Comparison of ENCODE assay signal across 27 cellular contexts in the genomic region with DNA sequence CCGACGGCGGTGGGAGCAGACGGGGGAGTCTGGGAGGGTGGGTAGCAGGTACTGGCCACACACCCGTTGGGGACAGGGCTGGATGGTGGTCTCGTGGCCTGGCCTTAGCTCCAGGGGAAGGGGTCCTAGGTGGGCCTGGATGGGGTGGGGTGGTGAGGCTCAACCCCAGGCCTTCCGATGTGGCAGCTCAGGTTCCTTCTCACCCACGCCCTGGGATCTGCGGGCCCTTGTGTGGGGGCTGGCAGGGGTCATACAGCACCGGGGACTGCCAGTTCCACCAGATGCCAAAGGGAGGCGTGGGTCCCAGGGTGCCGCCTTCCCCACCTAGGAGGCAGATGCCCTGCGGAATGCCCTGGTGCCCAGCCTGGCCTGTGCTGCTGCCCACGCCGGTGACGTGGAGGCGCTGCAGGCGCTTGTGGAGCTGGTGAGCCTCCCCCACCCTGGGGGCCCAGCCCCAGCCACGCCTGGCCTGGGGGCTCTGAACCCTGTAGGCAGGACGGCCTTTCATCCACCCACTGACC. TPM values are rescaled to one million over a fixed set of nuclear protein-coding genes. Genes with fewer than 3 reads are reported as not detected.
DNase-seq lines count a peak whose midpoint lies in the region; ATAC-seq and TF ChIP-seq lines count a peak whose summit lies in the region.
"Had no signal": no experiment of that assay in that cellular context is flagged by ENCODE, and none has a peak within 500 bp of the region (broad histone marks: within the 10 kb centered on the region; RNA-seq: fewer than 3 reads in every experiment).

No MANE protein-coding gene starts in this region.

- no peak for ATAC-seq in natural killer cell treated with Interleukin-12 subunit alpha and Interleukin-12 subunit beta and Interleukin-15 and Interleukin-18, amount 100 ng/mL, for 72 hours
- ATAC-seq in natural killer cell (no peak), HG02610 (IDR thresholded peaks at IDR 0.05; ENCODE audit: unreplicated experiment) (no peak), HG02884 (IDR thresholded peaks at IDR 0.05; ENCODE audit: unreplicated experiment) (no peak)
- ATAC-seq: activated CD8-positive, alpha-beta memory T cell treated with anti-CD3 and anti-CD28 coated beads, Interleukin-2, amount 10 ng/mL, durations not matched to agents 7 days and 5 days; activated naive CD4-positive, alpha-beta T cell treated with anti-CD3 and anti-CD28 coated beads, Interleukin-2, amount 50 U/mL, for 72 hours; activated T-cell treated with anti-CD3 and anti-CD28 coated beads, Interleukin-2, amount 50 U/mL, for 72 hours; foreskin keratinocyte; lower lobe of right lung had no signal

- no peaks in the 10 kb centered on the region for H3K9me3 ChIP-seq in osteoblast (ENCODE audit: low read depth, low read length)
- H3K9me3 ChIP-seq: BLaER1, Caco-2, lower lobe of right lung, prostate gland had no signal

- H3K27ac Mint-ChIP-seq in natural killer cell treated with Interleukin-12 subunit alpha and Interleukin-12 subunit beta and Interleukin-15 and Interleukin-18, amount 100 ng/mL, for 72 hours: no peak overlapping the region
- no peak overlapping the region for H3K27ac Mint-ChIP-seq in natural killer cell
- H3K27ac Mint-ChIP-seq: activated CD8-positive, alpha-beta memory T cell treated with anti-CD3 and anti-CD28 coated beads, Interleukin-2, amount 10 ng/mL, durations not matched to agents 7 days and 5 days; activated naive CD4-positive, alpha-beta T cell treated with anti-CD3 and anti-CD28 coated beads, Interleukin-2, amount 50 U/mL, for 72 hours; activated T-cell treated with anti-CD3 and anti-CD28 coated beads, Interleukin-2, amount 50 U/mL, for 72 hours; IgD-negative memory B cell; neural progenitor cell; T-helper 1 cell treated with Interleukin-12 subunit alpha and Interleukin-12 subunit beta and Interleukin-4 antibody, amounts not matched to agents 30 μg/mL and 1 μg/mL, for 36 hours had no signal

- no peak overlapping the region for H3K4me3 Mint-ChIP-seq in natural killer cell treated with Interleukin-12 subunit alpha and Interleukin-12 subunit beta and Interleukin-15 and Interleukin-18, amount 100 ng/mL, for 72 hours
- H3K4me3 Mint-ChIP-seq in natural killer cell: no peak overlapping the region
- H3K4me3 Mint-ChIP-seq: activated CD8-positive, alpha-beta memory T cell treated with anti-CD3 and anti-CD28 coated beads, Interleukin-2, amount 10 ng/mL, durations not matched to agents 7 days and 5 days; activated T-cell treated with anti-CD3 and anti-CD28 coated beads, Interleukin-2, amount 50 U/mL, for 72 hours; IgD-negative memory B cell; neural progenitor cell; T-helper 1 cell treated with Interleukin-12 subunit alpha and Interleukin-12 subunit beta and Interleukin-4 antibody, amounts not matched to agents 30 μg/mL and 1 μg/mL, for 36 hours had no signal

- no peak overlapping the region for H3K23ac ChIP-seq in mesendoderm (ENCODE audit: low read length)

- no peaks in the 10 kb centered on the region for H3K79me2 ChIP-seq in osteoblast (ENCODE audit: insufficient read depth, low read length)
- no peaks in the 10 kb centered on the region for H3K79me2 ChIP-seq in mesendoderm (ENCODE audit: control insufficient read depth, insufficient read depth, low read length)
- H3K79me2 ChIP-seq: hepatocyte had no signal

- H4K8ac ChIP-seq in mesendoderm (ENCODE audit: low read depth, low read length): no peak overlapping the region

- no peak overlapping the region for H3K56ac ChIP-seq in mesendoderm (ENCODE audit: low read length)

- H3K9me3 Mint-ChIP-seq in natural killer cell treated with Interleukin-12 subunit alpha and Interleukin-12 subunit beta and Interleukin-15 and Interleukin-18, amount 100 ng/mL, for 72 hours: no peaks in the 10 kb centered on the region
- no peaks in the 10 kb centered on the region for H3K9me3 Mint-ChIP-seq in natural killer cell
- H3K9me3 Mint-ChIP-seq: activated naive CD4-positive, alpha-beta T cell treated with anti-CD3 and anti-CD28 coated beads, Interleukin-2, amount 50 U/mL, for 72 hours; activated T-cell treated with anti-CD3 and anti-CD28 coated beads, Interleukin-2, amount 50 U/mL, for 72 hours; IgD-negative memory B cell; neural progenitor cell; T-helper 1 cell treated with Interleukin-12 subunit alpha and Interleukin-12 subunit beta and Interleukin-4 antibody, amounts not matched to agents 30 μg/mL and 1 μg/mL, for 36 hours had no signal

- H2AK5ac ChIP-seq in mesendoderm (ENCODE audit: low read length): no peak overlapping the region

- H2BK15ac ChIP-seq in mesendoderm (replicated peaks; ENCODE audit: low read depth): no peak overlapping the region

- H2BK120ac ChIP-seq in mesendoderm (ENCODE audit: low read depth, low read length): no peak overlapping the region

- no peaks in the 10 kb centered on the region for H3K79me1 ChIP-seq in mesendoderm (ENCODE audit: low read length)

- no peak overlapping the region for H2AFZ ChIP-seq in osteoblast (ENCODE audit: low read length)
- H2AFZ ChIP-seq: GM23248, hepatocyte, neural progenitor cell had no signal

- H3K36me3 ChIP-seq in osteoblast (ENCODE audit: insufficient read depth, low read length): no peaks in the 10 kb centered on the region
- H3K36me3 ChIP-seq in mesendoderm (ENCODE audit: control insufficient read depth, insufficient read depth, low read length): no peaks in the 10 kb centered on the region
- H3K36me3 ChIP-seq: BLaER1, lower lobe of right lung, neural progenitor cell, prostate gland had no signal

- H3K4me1 Mint-ChIP-seq in natural killer cell treated with Interleukin-12 subunit alpha and Interleukin-12 subunit beta and Interleukin-15 and Interleukin-18, amount 100 ng/mL, for 72 hours (ENCODE audit: low read depth in 2 of 2): no peaks in the 10 kb centered on the region
- no peaks in the 10 kb centered on the region for H3K4me1 Mint-ChIP-seq in natural killer cell
- H3K4me1 Mint-ChIP-seq: activated CD8-positive, alpha-beta memory T cell treated with anti-CD3 and anti-CD28 coated beads, Interleukin-2, amount 10 ng/mL, durations not matched to agents 7 days and 5 days; IgD-negative memory B cell had no signal

- DNase-seq in natural killer cell treated with Interleukin-12 subunit alpha and Interleukin-12 subunit beta and Interleukin-15 and Interleukin-18, amount 100 ng/mL, for 72 hours (ENCODE audit: low spot score): peak; percentile 52
- no peak for DNase-seq in natural killer cell
- peak; percentile 62 for DNase-seq in cardiac septum (ENCODE audit: low spot score)
- DNase-seq in osteoblast (ENCODE audit: insufficient read length, low spot score, missing footprints): peak; percentile 65
- no peak for DNase-seq in mesendoderm
- DNase-seq: activated CD4-positive, alpha-beta T cell treated with anti-CD3 and anti-CD28 coated beads, Interleukin-2, amount 50 U/mL, for 1 hour; activated CD8-positive, alpha-beta memory T cell treated with anti-CD3 and anti-CD28 coated beads, Interleukin-2, amount 10 ng/mL, durations not matched to agents 7 days and 5 days; activated T-cell treated with anti-CD3 and anti-CD28 coated beads, Interleukin-2, amount 50 U/mL, for 72 hours; cerebellar nuclear complex; DMS79 treated with DMSO at 0.1 percent for 48 hours; erythroblast; foreskin keratinocyte; GM23248; lower lobe of right lung; NCI-H1105; NCI-H2029 had no signal

- H3K27me3 ChIP-seq in osteoblast (ENCODE audit: insufficient read depth, low read length) (no peaks in the 10 kb centered on the region), mesendoderm (ENCODE audit: insufficient read depth, low read length, poor library complexity) (no peaks in the 10 kb centered on the region)
- H3K27me3 ChIP-seq: BLaER1, foreskin keratinocyte, hepatocyte, neural progenitor cell had no signal

- no peaks in the 10 kb centered on the region for H4K20me1 ChIP-seq in osteoblast (ENCODE audit: insufficient read depth, low read length)
- H4K20me1 ChIP-seq: BLaER1 had no signal

- no peak for TF ChIP-seq CTCF in natural killer cell (IDR thresholded peaks at IDR 0.05)
- TF ChIP-seq CTCF in osteoblast (IDR thresholded peaks at IDR 0.05; ENCODE audit: extremely low read depth, low read depth, low read length): no peak

- no peak overlapping the region for H3K4me3 ChIP-seq in osteoblast (ENCODE audit: insufficient read depth, low read length)
- no peak overlapping the region for H3K4me3 ChIP-seq in mesendoderm (ENCODE audit: low read length)
- H3K4me3 ChIP-seq: BLaER1, GM23248, hepatocyte, lower lobe of right lung, neural progenitor cell, prostate gland had no signal

- H3K4me2 ChIP-seq in osteoblast (ENCODE audit: insufficient read depth, low read length) (no peak overlapping the region), mesendoderm (ENCODE audit: low read length) (no peak overlapping the region)
- H3K4me2 ChIP-seq: hepatocyte, neural progenitor cell had no signal

- H3K4me1 ChIP-seq in osteoblast (ENCODE audit: insufficient read depth, low read length) (no peaks in the 10 kb centered on the region), mesendoderm (ENCODE audit: control insufficient read depth, low read depth, low read length) (no peaks in the 10 kb centered on the region)
- H3K4me1 ChIP-seq: Caco-2, foreskin keratinocyte, prostate gland had no signal

- H3K27me3 Mint-ChIP-seq in natural killer cell treated with Interleukin-12 subunit alpha and Interleukin-12 subunit beta and Interleukin-15 and Interleukin-18, amount 100 ng/mL, for 72 hours: no peaks in the 10 kb centered on the region
- no peaks in the 10 kb centered on the region for H3K27me3 Mint-ChIP-seq in natural killer cell (ENCODE audit: low read depth in 2 of 2)
- H3K27me3 Mint-ChIP-seq: activated CD8-positive, alpha-beta memory T cell treated with anti-CD3 and anti-CD28 coated beads, Interleukin-2, amount 10 ng/mL, durations not matched to agents 7 days and 5 days had no signal

- WGBS in mesendoderm (ENCODE audit: extremely low coverage, insufficient coverage, low lambda C conversion rate): no CpG with 5 or more reads among the region's 20 CpGs

- no peak overlapping the region for H3K4ac ChIP-seq in mesendoderm (ENCODE audit: low read depth, low read length)

- H2BK5ac ChIP-seq in mesendoderm (ENCODE audit: low read length): no peak overlapping the region

- no peak overlapping the region for H3K27ac ChIP-seq in osteoblast (ENCODE audit: low read depth, low read length)
- H3K27ac ChIP-seq in mesendoderm (ENCODE audit: low read depth, low read length): no peak overlapping the region
- H3K27ac ChIP-seq: foreskin keratinocyte, GM23248, hepatocyte, lower lobe of right lung, neural progenitor cell, prostate gland had no signal

- H3K18ac ChIP-seq in mesendoderm (ENCODE audit: low read length): no peak overlapping the region

- no peaks in the 10 kb centered on the region for H3K36me3 Mint-ChIP-seq in natural killer cell treated with Interleukin-12 subunit alpha and Interleukin-12 subunit beta and Interleukin-15 and Interleukin-18, amount 100 ng/mL, for 72 hours
- no peaks in the 10 kb centered on the region for H3K36me3 Mint-ChIP-seq in natural killer cell
- H3K36me3 Mint-ChIP-seq: activated CD8-positive, alpha-beta memory T cell treated with anti-CD3 and anti-CD28 coated beads, Interleukin-2, amount 10 ng/mL, durations not matched to agents 7 days and 5 days; activated naive CD4-positive, alpha-beta T cell treated with anti-CD3 and anti-CD28 coated beads, Interleukin-2, amount 50 U/mL, for 72 hours; IgD-negative memory B cell; neural progenitor cell had no signal

- no peak overlapping the region for H3K9ac ChIP-seq in mesendoderm (ENCODE audit: low read length)
- H3K9ac ChIP-seq: BLaER1, GM23248, neural progenitor cell had no signal

- intact Hi-C loops in natural killer cell (cut with micrococcal nuclease): no loop called here
- intact Hi-C loops in cardiac septum (cut with DNase I): no loop called here

- no peak overlapping the region for H4K5ac ChIP-seq in mesendoderm (ENCODE audit: low read length)

RNA-seq across cellular contexts. Expression of gene ASPG, which starts 21.0 kb away (rescaled TPM):
- total RNA-seq in natural killer cell treated with Interleukin-12 subunit alpha and Interleukin-12 subunit beta and Interleukin-15 and Interleukin-18, amount 100 ng/mL, for 72 hours: not detected
- total RNA-seq in natural killer cell (not detected), cardiac septum (4.4 TPM), osteoblast (under 0.01 TPM in 1 of 2 replicates, not detected in the other)
- 0.01 TPM for polyA plus RNA-seq in mesendoderm (2013, experiment 1 of 2)
- 0.08 TPM for polyA plus RNA-seq in mesendoderm (2013, experiment 2 of 2)
- total RNA-seq: activated CD8-positive, alpha-beta memory T cell treated with anti-CD3 and anti-CD28 coated beads, Interleukin-2, amount 10 ng/mL, durations not matched to agents 7 days and 5 days; activated naive CD4-positive, alpha-beta T cell treated with anti-CD3 and anti-CD28 coated beads, Interleukin-2, amount 50 U/mL, for 72 hours; Caco-2; GM23248; RPMI7951 had no signal
- polyA plus RNA-seq: GM23248, IgD-negative memory B cell had no signal

RNA-seq across cellular contexts. Expression of gene KIF26A, which starts 31.9 kb away (rescaled TPM):
- total RNA-seq in natural killer cell treated with Interleukin-12 subunit alpha and Interleukin-12 subunit beta and Interleukin-15 and Interleukin-18, amount 100 ng/mL, for 72 hours: not detected
- total RNA-seq in natural killer cell (not detected), cardiac septum (6.8 TPM), osteoblast (not detected in 2 replicates)
- polyA plus RNA-seq in mesendoderm (2013, experiment 1 of 2): 6.3 TPM
- polyA plus RNA-seq in mesendoderm (2013, experiment 2 of 2): 6.3 TPM
- total RNA-seq: GM23248, RPMI7951 had no signal
- polyA plus RNA-seq: GM23248, IgD-negative memory B cell had no signal

Comparison
In these comparisons a context has a peak if more than half of its experiments do, and no peak if none do; other contexts are left out.
1. DNase-seq: peak in natural killer cell treated with Interleukin-12 subunit alpha and Interleukin-12 subunit beta and Interleukin-15 and Interleukin-18, amount 100 ng/mL, for 72 hours (single experiment), cardiac septum (single experiment) and osteoblast (single experiment); none in natural killer cell (single experiment) and mesendoderm (single experiment).